ENCODE assay signal across 34 cellular contexts in the genomic region with DNA sequence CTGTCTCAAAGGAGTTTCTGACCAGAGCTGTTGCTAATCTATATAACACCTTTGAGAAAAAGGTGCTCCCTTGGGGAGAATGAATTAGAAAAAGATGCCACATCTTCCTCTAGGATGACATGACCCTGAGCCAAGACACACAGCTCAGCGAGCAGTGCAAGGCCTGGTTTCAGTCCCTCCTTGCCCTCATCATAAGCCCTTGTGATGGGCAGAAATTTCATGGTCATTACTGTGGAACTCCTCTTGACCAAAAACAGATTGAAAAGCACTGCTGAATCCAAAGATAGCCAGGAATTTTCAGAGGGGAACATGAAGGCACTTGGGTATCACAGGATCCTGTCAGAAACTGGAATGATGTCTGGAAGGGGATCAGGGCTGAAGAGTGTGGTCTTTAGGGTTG.
"Had no signal": no experiment of that assay in that cellular context is flagged by ENCODE, and none has a peak within 500 bp of the region (broad histone marks: within the 10 kb centered on the region; RNA-seq: fewer than 3 reads in every experiment).

No MANE protein-coding gene starts in this region.

- H3K4me1 Mint-ChIP-seq: activated B cell treated with CpG ODN at 0.5 μM for 24 hours; activated T-helper 17 cell treated with anti-CD3 and anti-CD28 coated beads, Interleukin-2, amount 50 U/mL, for 72 hours had no signal

- H3K9me3 ChIP-seq: adrenal gland, body of pancreas had no signal

- H3K27me3 ChIP-seq: adrenal gland, body of pancreas, brain microvascular endothelial cell, breast epithelium had no signal

- H3K27ac ChIP-seq: adrenal gland, body of pancreas, brain microvascular endothelial cell, breast epithelium had no signal

- H3K4me3 ChIP-seq: adrenal gland, body of pancreas, breast epithelium had no signal

- H3K4me3 Mint-ChIP-seq: activated B cell treated with CpG ODN at 0.5 μM for 24 hours; activated CD4-positive, alpha-beta memory T cell treated with anti-CD3 and anti-CD28 coated beads for 36 hours; activated CD4-positive, alpha-beta T cell treated with anti-CD3 and anti-CD28 coated beads for 36 hours; activated CD8-positive, alpha-beta T cell treated with anti-CD3 and anti-CD28 coated beads for 36 hours; activated naive CD4-positive, alpha-beta T cell treated with anti-CD3 and anti-CD28 coated beads for 36 hours; activated naive CD8-positive, alpha-beta T cell treated with anti-CD3 and anti-CD28 coated beads for 36 hours; activated T-cell treated with anti-CD3 and anti-CD28 coated beads, Interleukin-2, amount 50 U/mL, for 4 hours; activated T-cell treated with anti-CD3 and anti-CD28 coated beads, Interleukin-2, amount 50 U/mL, for 72 hours; activated T-helper 1 cell treated with anti-CD3 and anti-CD28 coated beads, Interleukin-12 subunit alpha, Interleukin-12 subunit beta, Interleukin-2, Interleukin-4 antibody, amounts not matched to agents 30 ng/mL and 10 ng/mL and 1 ng/mL, durations not matched to agents 14 hours and 24 hours and 36 hours; activated T-helper 17 cell treated with anti-CD3 and anti-CD28 coated beads, Interleukin-2, amount 50 U/mL, for 72 hours; T-helper 1 cell treated with Interleukin-12 subunit alpha and Interleukin-12 subunit beta and Interleukin-4 antibody, amounts not matched to agents 30 μg/mL and 1 μg/mL, for 36 hours; T-helper 2 cell treated with Interferon-gamma antibody and Interleukin-4, amounts not matched to agents 5 μg/mL and 100 μg/mL, for 36 hours had no signal

- H3K36me3 ChIP-seq: adrenal gland, brain microvascular endothelial cell, breast epithelium had no signal

- ATAC-seq: activated CD4-positive, alpha-beta T cell treated with anti-CD3 and anti-CD28 coated beads for 36 hours; activated CD8-positive, alpha-beta T cell treated with anti-CD3 and anti-CD28 coated beads for 36 hours; activated naive CD4-positive, alpha-beta T cell treated with anti-CD3 and anti-CD28 coated beads, Interleukin-2, amount 50 U/mL, for 72 hours; activated T-cell treated with anti-CD3 and anti-CD28 coated beads, Interleukin-2, amount 50 U/mL, for 4 hours; activated T-cell treated with anti-CD3 and anti-CD28 coated beads, Interleukin-2, amount 50 U/mL, for 72 hours; activated T-helper 17 cell treated with anti-CD3 and anti-CD28 coated beads, Interleukin-2, amount 50 U/mL, for 72 hours; body of pancreas had no signal

- H3K4me1 ChIP-seq: adrenal gland, body of pancreas, breast epithelium had no signal

- H3K9me3 Mint-ChIP-seq: activated T-helper 1 cell treated with anti-CD3 and anti-CD28 coated beads, Interleukin-12 subunit alpha, Interleukin-12 subunit beta, Interleukin-2, Interleukin-4 antibody, amounts not matched to agents 30 ng/mL and 10 ng/mL and 1 ng/mL, durations not matched to agents 14 hours and 24 hours and 36 hours; T-helper 1 cell treated with Interleukin-12 subunit alpha and Interleukin-12 subunit beta and Interleukin-4 antibody, amounts not matched to agents 30 μg/mL and 1 μg/mL, for 36 hours; T-helper 2 cell treated with Interferon-gamma antibody and Interleukin-4, amounts not matched to agents 5 μg/mL and 100 μg/mL, for 36 hours had no signal

- H3K27ac Mint-ChIP-seq: activated B cell treated with CpG ODN at 0.5 μM for 24 hours; activated CD4-positive, alpha-beta memory T cell treated with anti-CD3 and anti-CD28 coated beads for 36 hours; activated CD4-positive, alpha-beta T cell treated with anti-CD3 and anti-CD28 coated beads for 36 hours; activated CD8-positive, alpha-beta T cell treated with anti-CD3 and anti-CD28 coated beads for 36 hours; activated naive CD4-positive, alpha-beta T cell treated with anti-CD3 and anti-CD28 coated beads for 36 hours; activated naive CD4-positive, alpha-beta T cell treated with anti-CD3 and anti-CD28 coated beads, Interleukin-2, amount 50 U/mL, for 72 hours; activated naive CD8-positive, alpha-beta T cell treated with anti-CD3 and anti-CD28 coated beads for 36 hours; activated T-cell treated with anti-CD3 and anti-CD28 coated beads, Interleukin-2, amount 50 U/mL, for 72 hours; activated T-helper 1 cell treated with anti-CD3 and anti-CD28 coated beads, Interleukin-12 subunit alpha, Interleukin-12 subunit beta, Interleukin-2, Interleukin-4 antibody, amounts not matched to agents 30 ng/mL and 10 ng/mL and 1 ng/mL, durations not matched to agents 14 hours and 24 hours and 36 hours; activated T-helper 17 cell treated with anti-CD3 and anti-CD28 coated beads, Interleukin-2, amount 50 U/mL, for 72 hours; T-helper 1 cell treated with Interleukin-12 subunit alpha and Interleukin-12 subunit beta and Interleukin-4 antibody, amounts not matched to agents 30 μg/mL and 1 μg/mL, for 36 hours; T-helper 2 cell treated with Interferon-gamma antibody and Interleukin-4, amounts not matched to agents 5 μg/mL and 100 μg/mL, for 36 hours had no signal

- DNase-seq: activated B cell treated with CpG ODN at 0.5 μM for 24 hours; activated CD4-positive, alpha-beta memory T cell treated with anti-CD3 and anti-CD28 coated beads for 36 hours; activated CD4-positive, alpha-beta T cell treated with anti-CD3 and anti-CD28 coated beads for 36 hours; activated CD4-positive, alpha-beta T cell treated with anti-CD3 and anti-CD28 coated beads for 48 hours; activated CD4-positive, alpha-beta T cell treated with anti-CD3 and anti-CD28 coated beads, Interleukin-2, amount 50 U/mL, for 1 hour; activated CD4-positive, alpha-beta T cell treated with anti-CD3 and anti-CD28 coated beads, Interleukin-2, amount 50 U/mL, for 4 hours; activated CD4-positive, CD25-positive, alpha-beta regulatory T cell treated with anti-CD3 and anti-CD28 coated beads, Interleukin-2, amount 50 U/mL, for 72 hours; activated CD8-positive, alpha-beta memory T cell treated with anti-CD3 and anti-CD28 coated beads, Interleukin-2, amount 50 U/mL, for 4 hours; activated CD8-positive, alpha-beta T cell treated with anti-CD3 and anti-CD28 coated beads for 36 hours; activated effector memory CD4-positive, alpha-beta T cell treated with anti-CD3 and anti-CD28 coated beads, Interleukin-2, amount 50 U/mL, for 16 hours; activated gamma-delta T cell treated with Interleukin-2 at 50 U/mL for 16 hours; activated naive CD4-positive, alpha-beta T cell; activated naive CD4-positive, alpha-beta T cell treated with anti-CD3 and anti-CD28 coated beads for 36 hours; activated naive CD4-positive, alpha-beta T cell treated with anti-CD3 and anti-CD28 coated beads, Interleukin-2, amount 50 U/mL, for 16 hours; activated naive CD8-positive, alpha-beta T cell treated with anti-CD3 and anti-CD28 coated beads for 36 hours; activated T-cell treated with anti-CD3 and anti-CD28 coated beads for 4 hours; activated T-cell treated with anti-CD3 and anti-CD28 coated beads, Interleukin-2, amount 50 U/mL, for 1 hour; activated T-cell treated with anti-CD3 and anti-CD28 coated beads, Interleukin-2, amount 50 U/mL, for 4 hours; activated T-cell treated with anti-CD3 and anti-CD28 coated beads, Interleukin-2, amount 50 U/mL, for 72 hours; adrenal gland; amniotic stem cell; aorta; body of pancreas; brain microvascular endothelial cell; central memory CD4-positive, alpha-beta T cell; T-helper 1 cell; T-helper 2 cell; T-helper 9 cell had no signal

- H3K36me3 Mint-ChIP-seq: activated CD4-positive, alpha-beta memory T cell treated with anti-CD3 and anti-CD28 coated beads for 36 hours; activated naive CD8-positive, alpha-beta T cell treated with anti-CD3 and anti-CD28 coated beads for 36 hours had no signal
